Comparison of ENCODE assay signal across 1 cellular context in genomic region chr2:64732153-64732552, GRCh38.
TF ChIP-seq lines count a peak whose summit lies in the region.

No MANE protein-coding gene starts in this region.

TF ChIP-seq in GM12878, 131 proteins besides CTCF, POLR2A, EP300 and RAD21 (continued from another document):
- TF ChIP-seq, protein P1, sequence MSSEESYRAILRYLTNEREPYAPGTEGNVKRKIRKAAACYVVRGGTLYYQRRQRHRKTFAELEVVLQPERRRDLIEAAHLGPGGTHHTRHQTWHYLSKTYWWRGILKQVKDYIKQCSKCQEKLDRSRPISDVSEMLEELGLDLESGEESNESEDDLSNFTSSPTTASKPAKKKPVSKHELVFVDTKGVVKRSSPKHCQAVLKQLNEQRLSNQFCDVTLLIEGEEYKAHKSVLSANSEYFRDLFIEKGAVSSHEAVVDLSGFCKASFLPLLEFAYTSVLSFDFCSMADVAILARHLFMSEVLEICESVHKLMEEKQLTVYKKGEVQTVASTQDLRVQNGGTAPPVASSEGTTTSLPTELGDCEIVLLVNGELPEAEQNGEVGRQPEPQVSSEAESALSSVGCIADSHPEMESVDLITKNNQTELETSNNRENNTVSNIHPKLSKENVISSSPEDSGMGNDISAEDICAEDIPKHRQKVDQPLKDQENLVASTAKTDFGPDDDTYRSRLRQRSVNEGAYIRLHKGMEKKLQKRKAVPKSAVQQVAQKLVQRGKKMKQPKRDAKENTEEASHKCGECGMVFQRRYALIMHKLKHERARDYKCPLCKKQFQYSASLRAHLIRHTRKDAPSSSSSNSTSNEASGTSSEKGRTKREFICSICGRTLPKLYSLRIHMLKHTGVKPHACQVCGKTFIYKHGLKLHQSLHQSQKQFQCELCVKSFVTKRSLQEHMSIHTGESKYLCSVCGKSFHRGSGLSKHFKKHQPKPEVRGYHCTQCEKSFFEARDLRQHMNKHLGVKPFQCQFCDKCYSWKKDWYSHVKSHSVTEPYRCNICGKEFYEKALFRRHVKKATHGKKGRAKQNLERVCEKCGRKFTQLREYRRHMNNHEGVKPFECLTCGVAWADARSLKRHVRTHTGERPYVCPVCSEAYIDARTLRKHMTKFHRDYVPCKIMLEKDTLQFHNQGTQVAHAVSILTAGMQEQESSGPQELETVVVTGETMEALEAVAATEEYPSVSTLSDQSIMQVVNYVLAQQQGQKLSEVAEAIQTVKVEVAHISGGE (CRISPR knock-in tag; IDR thresholded peaks at IDR 0.05), result no peak
- no peak for TF ChIP-seq RBBP5 (conservative IDR thresholded peaks at IDR 0.05)
- no peak for TF ChIP-seq CEBPZ (IDR thresholded peaks at IDR 0.05; ENCODE audit: low read depth, low read length)
- no peak for TF ChIP-seq RUNX3 (IDR thresholded peaks at IDR 0.05; ENCODE audit: low read length)
- TF ChIP-seq YBX1 (IDR thresholded peaks at IDR 0.05), result no peak
